9 cellular contexts compared by ENCODE assay signal in the genomic region with DNA sequence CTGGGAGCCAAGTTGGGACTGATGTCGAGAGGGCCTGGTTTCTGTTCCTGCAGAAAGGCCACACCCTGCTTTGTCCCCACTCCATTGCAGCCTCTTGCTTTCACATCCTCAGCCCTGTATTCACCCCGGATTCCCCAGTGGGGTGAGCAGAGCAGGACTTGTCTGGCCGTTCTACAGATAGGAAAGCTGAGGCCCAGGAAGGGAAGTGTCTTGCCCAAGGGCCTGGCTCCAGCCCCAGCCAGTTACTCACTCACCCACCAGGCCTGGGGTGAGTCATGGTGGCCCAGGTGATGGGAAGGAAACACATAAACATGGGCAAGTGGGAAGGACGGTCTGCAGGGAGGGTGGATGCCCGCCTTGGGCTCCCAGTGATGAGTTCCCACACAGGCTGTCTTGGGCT. TPM values are rescaled to one million over a fixed set of nuclear protein-coding genes. Genes with fewer than 3 reads are reported as not detected.
DNase-seq lines count a peak whose midpoint lies in the region; ATAC-seq, FAIRE-seq and TF ChIP-seq lines count a peak whose summit lies in the region.
"Had no signal": no experiment of that assay in that cellular context is flagged by ENCODE, and none has a peak within 500 bp of the region (broad histone marks: within the 10 kb centered on the region; RNA-seq: fewer than 3 reads in every experiment).

No MANE protein-coding gene starts in this region.

- peaks cover 9% of the 10 kb centered on the region for H3K4me1 ChIP-seq in adipocyte (ENCODE audit: control insufficient read depth, insufficient read depth, low read length)
- peaks cover 21% of the 10 kb centered on the region for H3K4me1 ChIP-seq in HepG2 (ENCODE audit: insufficient read depth, low read length)
- H3K4me1 ChIP-seq: uterus had no signal

- CTCF ChIA-PET in HepG2 (lab: Yijun Ruan, JAX; ENCODE audit: low intra/inter-chr PET ratio, low total read pairs): no interaction called here

- H3K4me2 ChIP-seq in HepG2 (ENCODE audit: low read depth, low read length): no peak overlapping the region

- H3K9ac ChIP-seq in adipocyte (ENCODE audit: low read length) (no peak overlapping the region), HepG2 (ENCODE audit: insufficient read depth, low read depth, low read length) (no peak overlapping the region)

- intact Hi-C loops in HepG2 (cut with micrococcal nuclease; ENCODE audit: unreplicated experiment): no loop called here

- H3K4me3 ChIP-seq in adipocyte (ENCODE audit: low read length) (no peak overlapping the region), HepG2 (replicated peaks in 1 of 3; ENCODE audit: insufficient read depth in 1 of 3, low read depth in 2 of 3, low read length in 3 of 3) (no peak overlapping the region)
- H3K4me3 ChIP-seq: uterus had no signal

- in situ Hi-C loops in HepG2 (cut with HindIII; ENCODE audit: extremely low pct_ligation_motif_present, low pct_unique_long_range_greater_than_20kb): no loop called here

- H4K20me1 ChIP-seq in HepG2 (ENCODE audit: insufficient read depth, low read length): no peaks in the 10 kb centered on the region

- no TSS peak for BruUV-seq in HepG2 (replicated peaks; lab: Mats Ljungman, UMichigan)

- no peak for TF ChIP-seq RAD21 in HepG2 (CRISPR knock-in tag; IDR thresholded peaks at IDR 0.05)

- H3K9me3 ChIP-seq in adipocyte (ENCODE audit: control insufficient read depth, low read length) (no peaks in the 10 kb centered on the region), HepG2 (ENCODE audit: low read length) (no peaks in the 10 kb centered on the region)
- H3K9me3 ChIP-seq: uterus had no signal

- FAIRE-seq in HepG2 (lab: Jason Lieb, UNC): no peak

- no peak for TF ChIP-seq EP300 in HepG2 (IDR thresholded peaks at IDR 0.05; ENCODE audit: low read depth in 2 of 2, low read length in 2 of 2)
- no peak for TF ChIP-seq EP300 in HepG2 (CRISPR knock-in tag; IDR thresholded peaks at IDR 0.05; ENCODE audit: borderline replicate concordance)

- peak; percentile 27 for ATAC-seq in HG03175 (IDR thresholded peaks at IDR 0.05; ENCODE audit: unreplicated experiment)
- no peak for ATAC-seq in HepG2
- no peak for ATAC-seq in HG03439 (IDR thresholded peaks at IDR 0.05; ENCODE audit: unreplicated experiment)

- peak; percentile 92 for DNase-seq in EH (ENCODE audit: low read depth)
- peak; percentile 68 for DNase-seq in adipocyte (ENCODE audit: low read depth)
- DNase-seq in HepG2 (ENCODE audit: low spot score): no peak
- no peak for DNase-seq in NCI-H2227 (lab: John Stamatoyannopoulos, UW; ENCODE audit: unreplicated experiment)
- no peak for DNase-seq in HuH-7 (ENCODE audit: low spot score)
- DNase-seq in ecto neural progenitor cell (ENCODE audit: low spot score): no peak

- no peaks in the 10 kb centered on the region for H3K79me2 ChIP-seq in HepG2 (ENCODE audit: insufficient read depth, low read length)

- 15% methylated on average over 2 of the region's 5 CpGs for WGBS in HepG2 (ENCODE audit: low lambda C conversion rate)

- H2AFZ ChIP-seq in HepG2 (ENCODE audit: low read length): no peak overlapping the region

- TF ChIP-seq CTCF in HepG2 (CRISPR knock-in tag; IDR thresholded peaks at IDR 0.05): no peak

- H3K27ac ChIP-seq in HepG2 (ENCODE audit: extremely low read length, insufficient read depth, low read length): no peak overlapping the region

- POLR2A ChIA-PET in HepG2 (lab: Yijun Ruan, JAX): no interaction called here

- H3K36me3 ChIP-seq in adipocyte (ENCODE audit: control insufficient read depth, insufficient read depth, low read length, severe bottlenecking) (no peaks in the 10 kb centered on the region), HepG2 (replicated peaks in 1 of 2; ENCODE audit: control insufficient read depth in 1 of 2, insufficient read depth in 2 of 2, low read length in 2 of 2) (no peaks in the 10 kb centered on the region)
- H3K36me3 ChIP-seq: uterus had no signal

- TF ChIP-seq POLR2A in HepG2 (IDR thresholded peaks at IDR 0.05; ENCODE audit: insufficient read depth in 1 of 2, low read depth in 2 of 2, low read length in 2 of 2): no peak

- H3K27me3 ChIP-seq in adipocyte (replicated peaks; ENCODE audit: control insufficient read depth, insufficient read depth, low read length) (no peaks in the 10 kb centered on the region), HepG2 (ENCODE audit: control insufficient read depth in 1 of 2, insufficient read depth in 2 of 2, low read length in 2 of 2) (peaks cover 9 to 64% of the 10 kb centered on the region in 2 experiments)
- H3K27me3 ChIP-seq: uterus had no signal

TF ChIP-seq in HepG2, 621 proteins besides CTCF, POLR2A, EP300 and RAD21:
- TF ChIP-seq, protein P1, sequence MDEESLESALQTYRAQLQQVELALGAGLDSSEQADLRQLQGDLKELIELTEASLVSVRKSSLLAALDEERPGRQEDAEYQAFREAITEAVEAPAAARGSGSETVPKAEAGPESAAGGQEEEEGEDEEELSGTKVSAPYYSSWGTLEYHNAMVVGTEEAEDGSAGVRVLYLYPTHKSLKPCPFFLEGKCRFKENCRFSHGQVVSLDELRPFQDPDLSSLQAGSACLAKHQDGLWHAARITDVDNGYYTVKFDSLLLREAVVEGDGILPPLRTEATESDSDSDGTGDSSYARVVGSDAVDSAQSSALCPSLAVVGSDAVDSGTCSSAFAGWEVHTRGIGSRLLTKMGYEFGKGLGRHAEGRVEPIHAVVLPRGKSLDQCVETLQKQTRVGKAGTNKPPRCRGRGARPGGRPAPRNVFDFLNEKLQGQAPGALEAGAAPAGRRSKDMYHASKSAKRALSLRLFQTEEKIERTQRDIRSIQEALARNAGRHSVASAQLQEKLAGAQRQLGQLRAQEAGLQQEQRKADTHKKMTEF (CRISPR knock-in tag; IDR thresholded peaks at IDR 0.05): no peak
- TF ChIP-seq FOSL2 (CRISPR knock-in tag; IDR thresholded peaks at IDR 0.05) (0 out of 2 replicates have a peak, but pooled peaks have one; percentile 15), RFX1 (IDR thresholded peaks at IDR 0.05) (peak; percentile 27; the same call in 1 of the 2 replicates)

RNA-seq across cellular contexts. Expression of gene DUSP7, which starts 6.1 kb away (rescaled TPM):
- 6.6 and 7.3 TPM in 2 replicates for total RNA-seq in HepG2 (2016; rRNA removed; fragmentation: Illumina TruSeq; extraction: Trizol)
- total RNA-seq in HepG2 (2016; cell fraction: cytosol; rRNA removed; fragmentation: Illumina TruSeq; extraction: Trizol; ENCODE audit: low read depth): 4.7 and 5.1 TPM in 2 replicates
- total RNA-seq in HepG2 (2016; cell fraction: insoluble cytoplasmic fraction; rRNA removed; fragmentation: Illumina TruSeq; extraction: Trizol): 5.1 and 7.0 TPM in 2 replicates
- total RNA-seq in HepG2 (2016; cell fraction: membrane; rRNA removed; fragmentation: Illumina TruSeq; extraction: Trizol): 14.7 and 15.2 TPM in 2 replicates
- 4.6 and 4.7 TPM in 2 replicates for total RNA-seq in HepG2 (2016; cell fraction: nucleus; rRNA removed; fragmentation: Illumina TruSeq; extraction: Trizol)
- polyA plus RNA-seq in HepG2 (2011; rRNA removed): 8.7 and 8.8 TPM in 2 replicates
- 8.3 and 10.5 TPM in 2 replicates for polyA plus RNA-seq in HepG2 (2011; cell fraction: cytosol; rRNA removed)
- polyA plus RNA-seq in HepG2 (2011; cell fraction: nucleus; rRNA removed): 5.7 and 6.3 TPM in 2 replicates
- polyA plus RNA-seq in HepG2 (2012): 2.9 and 3.4 TPM in 2 replicates
- polyA plus RNA-seq in HepG2 (2016; cell fraction: cytosol; fragmentation: Illumina TruSeq; extraction: Trizol; ENCODE audit: low read depth): 7.5 and 8.7 TPM in 2 replicates
- 9.3 and 11.6 TPM in 2 replicates for polyA plus RNA-seq in HepG2 (2016; cell fraction: insoluble cytoplasmic fraction; fragmentation: Illumina TruSeq; extraction: Trizol; ENCODE audit: low read depth)
- polyA plus RNA-seq in HepG2 (2016; cell fraction: membrane; fragmentation: Illumina TruSeq; extraction: Trizol; ENCODE audit: low read depth): 15.7 and 19.4 TPM in 2 replicates
- polyA plus RNA-seq in HepG2 (2016; cell fraction: nucleus; fragmentation: Illumina TruSeq; extraction: Trizol; ENCODE audit: insufficient read depth, low read depth): 7.9 and 8.3 TPM in 2 replicates
- polyA minus RNA-seq in HepG2 (2011; rRNA and poly(A)+ RNA removed; ENCODE audit: low replicate concordance): 31.6 and 87.2 TPM in 2 replicates
- 8.1 and 9.1 TPM in 2 replicates for polyA minus RNA-seq in HepG2 (2011; cell fraction: cytosol; rRNA and poly(A)+ RNA removed)
- polyA minus RNA-seq in HepG2 (2011; cell fraction: nucleus; rRNA and poly(A)+ RNA removed): 4.6 and 5.6 TPM in 2 replicates

Comparison
In these comparisons a context has a peak if more than half of its experiments do, and no peak if none do; other contexts are left out.
1. DNase-seq: peak in EH (single experiment) and adipocyte (single experiment); none in HepG2 (single experiment), NCI-H2227 (single experiment), HuH-7 (single experiment) and ecto neural progenitor cell (single experiment).